31 cellular contexts compared by ENCODE assay signal in the genomic region with DNA sequence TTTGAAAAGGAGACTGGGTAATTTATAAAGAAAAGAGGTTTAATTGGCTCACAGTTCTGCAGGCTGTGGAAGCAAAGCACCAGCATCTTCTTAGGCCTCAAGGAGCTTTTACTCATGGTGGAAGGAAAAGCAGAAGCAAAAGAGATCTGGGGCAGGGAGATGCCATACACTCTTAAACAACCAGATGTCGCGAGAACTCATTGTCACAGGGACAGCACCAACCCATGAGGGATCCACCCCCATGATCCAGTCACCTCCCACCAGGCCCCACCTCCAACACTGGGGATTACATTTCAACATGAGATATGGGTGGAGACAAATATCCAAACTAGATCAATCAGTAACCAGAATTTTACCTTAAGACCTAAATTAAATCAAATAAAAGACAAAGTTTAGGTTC.
"Had no signal": no experiment of that assay in that cellular context is flagged by ENCODE, and none has a peak within 500 bp of the region (broad histone marks: within the 10 kb centered on the region; RNA-seq: fewer than 3 reads in every experiment).

No MANE protein-coding gene starts in this region.

- H3K4me1 Mint-ChIP-seq: activated CD4-positive, alpha-beta T cell treated with anti-CD3 and anti-CD28 coated beads for 36 hours; activated CD4-positive, alpha-beta T cell treated with anti-CD3 and anti-CD28 coated beads, Interleukin-2, amount 10 ng/mL, durations not matched to agents 24 days and 14 days; activated CD8-positive, alpha-beta memory T cell treated with anti-CD3 and anti-CD28 coated beads, Interleukin-2, amount 10 ng/mL, durations not matched to agents 7 days and 5 days; activated naive CD4-positive, alpha-beta T cell treated with anti-CD3 and anti-CD28 coated beads, Interleukin-2, amount 10 ng/mL, durations not matched to agents 7 days and 5 days; activated naive CD8-positive, alpha-beta T cell treated with anti-CD3 and anti-CD28 coated beads, Interleukin-2, amount 10 ng/mL, durations not matched to agents 7 days and 5 days; T-helper 17 cell had no signal

- H3K27ac ChIP-seq: ascending aorta, brain microvascular endothelial cell, esophagus muscularis mucosa, gastroesophageal sphincter, heart right ventricle had no signal

- DNase-seq: activated CD4-positive, alpha-beta memory T cell treated with anti-CD3 and anti-CD28 coated beads for 36 hours; activated CD4-positive, alpha-beta T cell treated with anti-CD3 and anti-CD28 coated beads for 36 hours; activated CD4-positive, alpha-beta T cell treated with anti-CD3 and anti-CD28 coated beads, Interleukin-2, amount 10 ng/mL, durations not matched to agents 24 days and 14 days; activated CD4-positive, CD25-positive, alpha-beta regulatory T cell; activated CD4-positive, CD25-positive, alpha-beta regulatory T cell treated with anti-CD3 and anti-CD28 coated beads, Interleukin-2, amount 50 U/mL, for 72 hours; activated CD8-positive, alpha-beta memory T cell treated with anti-CD3 and anti-CD28 coated beads, Interleukin-2, amount 10 ng/mL, durations not matched to agents 7 days and 5 days; activated CD8-positive, alpha-beta memory T cell treated with anti-CD3 and anti-CD28 coated beads, Interleukin-2, amount 50 U/mL, for 4 hours; activated CD8-positive, alpha-beta T cell treated with anti-CD3 and anti-CD28 coated beads, Interleukin-2, amount 10 ng/mL, durations not matched to agents 7 days and 5 days; activated gamma-delta T cell; activated naive CD4-positive, alpha-beta T cell; activated naive CD4-positive, alpha-beta T cell treated with anti-CD3 and anti-CD28 coated beads, Interleukin-2, amount 10 ng/mL, durations not matched to agents 7 days and 5 days; activated naive CD8-positive, alpha-beta T cell treated with anti-CD3 and anti-CD28 coated beads, Interleukin-2, amount 10 ng/mL, durations not matched to agents 7 days and 5 days; activated T-cell treated with anti-CD3 and anti-CD28 coated beads, Interleukin-2, amount 50 U/mL, for 1 hour; activated T-cell treated with anti-CD3 and anti-CD28 coated beads, Interleukin-2, amount 50 U/mL, for 48 hours; brain microvascular endothelial cell; caudate nucleus; cortex of kidney; dermis blood vessel endothelial cell; effector CD4-positive, alpha-beta T cell; effector memory CD8-positive, alpha-beta T cell; erythroblast; foreskin melanocyte; heart right ventricle; T-helper 1 cell; T-helper 17 cell had no signal

- FAIRE-seq: colon had no signal

- H3K4me1 ChIP-seq: ascending aorta, esophagus muscularis mucosa, gastroesophageal sphincter, heart right ventricle had no signal

- H3K4me3 Mint-ChIP-seq: activated CD4-positive, alpha-beta memory T cell treated with anti-CD3 and anti-CD28 coated beads for 36 hours; activated CD4-positive, alpha-beta T cell treated with anti-CD3 and anti-CD28 coated beads for 36 hours; activated CD4-positive, alpha-beta T cell treated with anti-CD3 and anti-CD28 coated beads, Interleukin-2, amount 10 ng/mL, durations not matched to agents 24 days and 14 days; activated CD8-positive, alpha-beta memory T cell treated with anti-CD3 and anti-CD28 coated beads, Interleukin-2, amount 10 ng/mL, durations not matched to agents 7 days and 5 days; activated CD8-positive, alpha-beta T cell treated with anti-CD3 and anti-CD28 coated beads, Interleukin-2, amount 10 ng/mL, durations not matched to agents 7 days and 5 days; activated naive CD4-positive, alpha-beta T cell treated with anti-CD3 and anti-CD28 coated beads, Interleukin-2, amount 10 ng/mL, durations not matched to agents 7 days and 5 days; activated naive CD8-positive, alpha-beta T cell treated with anti-CD3 and anti-CD28 coated beads, Interleukin-2, amount 10 ng/mL, durations not matched to agents 7 days and 5 days; effector memory CD8-positive, alpha-beta T cell; T-helper 17 cell; T-helper 2 cell treated with Interferon-gamma antibody and Interleukin-4, amounts not matched to agents 5 μg/mL and 100 μg/mL, for 36 hours had no signal

- ATAC-seq: activated CD4-positive, alpha-beta T cell treated with anti-CD3 and anti-CD28 coated beads for 36 hours; activated CD8-positive, alpha-beta memory T cell treated with anti-CD3 and anti-CD28 coated beads, Interleukin-2, amount 10 ng/mL, durations not matched to agents 7 days and 5 days; activated CD8-positive, alpha-beta T cell treated with anti-CD3 and anti-CD28 coated beads, Interleukin-2, amount 10 ng/mL, durations not matched to agents 7 days and 5 days; activated naive CD4-positive, alpha-beta T cell treated with anti-CD3 and anti-CD28 coated beads, Interleukin-2, amount 50 U/mL, for 72 hours; effector memory CD8-positive, alpha-beta T cell; gastroesophageal sphincter; heart right ventricle; T-helper 17 cell had no signal

- H3K27ac Mint-ChIP-seq: activated CD4-positive, alpha-beta memory T cell treated with anti-CD3 and anti-CD28 coated beads for 36 hours; activated CD4-positive, alpha-beta T cell treated with anti-CD3 and anti-CD28 coated beads for 36 hours; activated CD4-positive, alpha-beta T cell treated with anti-CD3 and anti-CD28 coated beads, Interleukin-2, amount 10 ng/mL, durations not matched to agents 24 days and 14 days; activated CD8-positive, alpha-beta memory T cell treated with anti-CD3 and anti-CD28 coated beads, Interleukin-2, amount 10 ng/mL, durations not matched to agents 7 days and 5 days; activated CD8-positive, alpha-beta T cell treated with anti-CD3 and anti-CD28 coated beads, Interleukin-2, amount 10 ng/mL, durations not matched to agents 7 days and 5 days; activated naive CD4-positive, alpha-beta T cell treated with anti-CD3 and anti-CD28 coated beads, Interleukin-2, amount 10 ng/mL, durations not matched to agents 7 days and 5 days; activated naive CD4-positive, alpha-beta T cell treated with anti-CD3 and anti-CD28 coated beads, Interleukin-2, amount 50 U/mL, for 72 hours; activated naive CD8-positive, alpha-beta T cell treated with anti-CD3 and anti-CD28 coated beads, Interleukin-2, amount 10 ng/mL, durations not matched to agents 7 days and 5 days; effector memory CD8-positive, alpha-beta T cell; T-helper 17 cell; T-helper 2 cell treated with Interferon-gamma antibody and Interleukin-4, amounts not matched to agents 5 μg/mL and 100 μg/mL, for 36 hours had no signal

- H3K36me3 Mint-ChIP-seq: activated CD4-positive, alpha-beta memory T cell treated with anti-CD3 and anti-CD28 coated beads for 36 hours; activated CD8-positive, alpha-beta memory T cell treated with anti-CD3 and anti-CD28 coated beads, Interleukin-2, amount 10 ng/mL, durations not matched to agents 7 days and 5 days; activated naive CD4-positive, alpha-beta T cell treated with anti-CD3 and anti-CD28 coated beads, Interleukin-2, amount 10 ng/mL, durations not matched to agents 7 days and 5 days; activated naive CD4-positive, alpha-beta T cell treated with anti-CD3 and anti-CD28 coated beads, Interleukin-2, amount 50 U/mL, for 72 hours; activated naive CD8-positive, alpha-beta T cell treated with anti-CD3 and anti-CD28 coated beads, Interleukin-2, amount 10 ng/mL, durations not matched to agents 7 days and 5 days had no signal

- H3K36me3 ChIP-seq: ascending aorta, esophagus muscularis mucosa, gastroesophageal sphincter, heart right ventricle had no signal

- H3K9me3 Mint-ChIP-seq: activated CD4-positive, alpha-beta memory T cell treated with anti-CD3 and anti-CD28 coated beads for 36 hours; activated CD4-positive, alpha-beta T cell treated with anti-CD3 and anti-CD28 coated beads, Interleukin-2, amount 10 ng/mL, durations not matched to agents 24 days and 14 days; activated naive CD4-positive, alpha-beta T cell treated with anti-CD3 and anti-CD28 coated beads, Interleukin-2, amount 10 ng/mL, durations not matched to agents 7 days and 5 days; activated naive CD4-positive, alpha-beta T cell treated with anti-CD3 and anti-CD28 coated beads, Interleukin-2, amount 50 U/mL, for 72 hours; activated naive CD8-positive, alpha-beta T cell treated with anti-CD3 and anti-CD28 coated beads, Interleukin-2, amount 10 ng/mL, durations not matched to agents 7 days and 5 days; effector memory CD8-positive, alpha-beta T cell; T-helper 2 cell treated with Interferon-gamma antibody and Interleukin-4, amounts not matched to agents 5 μg/mL and 100 μg/mL, for 36 hours had no signal

- H3K9me3 ChIP-seq: ascending aorta, esophagus muscularis mucosa, gastroesophageal sphincter, heart right ventricle had no signal

- H3K27me3 ChIP-seq: ascending aorta, brain microvascular endothelial cell had no signal

- H3K4me3 ChIP-seq: ascending aorta, esophagus muscularis mucosa, gastroesophageal sphincter, heart right ventricle had no signal
